Comparison of ENCODE assay signal across 8 cellular contexts in the genomic region with DNA sequence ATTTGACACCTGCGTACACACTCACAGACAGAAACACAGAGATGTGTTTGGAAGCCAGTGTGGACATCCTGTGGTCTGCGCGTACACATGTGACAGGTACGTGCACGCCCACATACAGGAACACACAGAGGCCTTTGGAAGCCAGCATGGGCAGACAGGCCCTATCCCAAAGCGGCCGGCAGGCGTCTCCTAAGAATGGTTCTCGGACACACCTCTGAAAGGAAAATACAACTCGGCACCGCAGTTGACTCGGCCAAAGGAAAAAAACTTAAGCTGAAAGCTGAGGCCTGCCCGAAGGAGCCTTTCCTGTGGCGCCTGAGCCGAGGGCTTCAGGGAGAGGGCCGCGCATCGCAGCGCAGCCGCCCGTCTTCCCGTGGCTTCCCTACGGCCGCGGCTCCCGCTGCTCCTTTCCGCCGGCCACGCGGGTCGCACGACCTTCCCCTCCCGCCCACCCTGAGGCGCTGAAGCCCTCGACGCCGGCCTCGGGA. TPM values are rescaled to one million over a fixed set of nuclear protein-coding genes. Genes with fewer than 3 reads are reported as not detected.
DNase-seq lines count a peak whose midpoint lies in the region; ATAC-seq, FAIRE-seq and TF ChIP-seq lines count a peak whose summit lies in the region.

No MANE protein-coding gene starts in this region.

- 12% methylated on average over 22 of the region's 38 CpGs; no CpG with 5 or more reads in 1 of the 2 experiments for WGBS in H1 (ENCODE audit: extremely low coverage in 1 of 2, insufficient coverage in 1 of 2, insufficient read length in 1 of 2, insufficient replicate concordance in 2 of 2, low coverage in 1 of 2, low lambda C conversion rate in 2 of 2, missing lambda C conversion rate in 1 of 2), 2 experiments

- H2BK15ac ChIP-seq in H1 (ENCODE audit: low read length): no peak overlapping the region

- H4K20me1 ChIP-seq in H1 (replicated peaks in 1 of 2; ENCODE audit: control insufficient read depth in 1 of 2, insufficient read depth in 2 of 2, low read length in 2 of 2): peaks cover 6 to 8% of the 10 kb centered on the region in 2 experiments

- no peak for FAIRE-seq in H1 (lab: Jason Lieb, UNC)

- H2BK5ac ChIP-seq in H1 (ENCODE audit: low read depth, low read length): no peak overlapping the region

- no peak for TF ChIP-seq EP300 in H1 (IDR thresholded peaks at IDR 0.05; ENCODE audit: borderline replicate concordance in 1 of 2, low read depth in 2 of 2, low read length in 2 of 2)

- H3K23me2 ChIP-seq in H1 (ENCODE audit: low read depth, low read length): peaks cover 6% of the 10 kb centered on the region; the same call in 1 of the 2 replicates

- no peak overlapping the region for H4K8ac ChIP-seq in H1 (ENCODE audit: extremely low read depth, insufficient read depth, low read length)

- H3K4me3 ChIP-seq in H1 (ENCODE audit: extremely low read depth in 1 of 4, insufficient read depth in 2 of 4, low read depth in 3 of 4, low read length in 4 of 4): peak overlapping the region; percentile 61 to 90 (median 76)

- POLR2A ChIA-PET in H1 (lab: Charles Lee; ENCODE audit: partially characterized antibody): interaction anchor here (0.9 to 2.9 kb wide), 3 partner anchors 9 to 47 kb away, joined by 4 to 6 read pairs (median 4); no protein-coding TSS in a partner anchor

- H3K27ac ChIP-seq in H1 (ENCODE audit: low read depth, low read length): no peak overlapping the region

- H3K9me3 ChIP-seq in H1 (ENCODE audit: insufficient read depth in 2 of 2, low read depth in 1 of 2, low read length in 1 of 2): no peaks in the 10 kb centered on the region

- no peak overlapping the region for H2BK12ac ChIP-seq in H1 (ENCODE audit: low read depth, low read length)

- CTCF ChIA-PET in H1 (lab: Charles Lee; ENCODE audit: partially characterized antibody): interaction anchor here (0.6 to 1.6 kb wide), 4 partner anchors 8 to 233 kb away, joined by 3 to 8 read pairs (median 4); no protein-coding TSS in a partner anchor

- no peak overlapping the region for H3K14ac ChIP-seq in H1 (ENCODE audit: insufficient read length)

- H3K4me3 Mint-ChIP-seq in stimulated activated effector memory CD8-positive, alpha-beta T cell treated with anti-CD3 and anti-CD28 coated beads, Interleukin-12 subunit alpha, Interleukin-12 subunit beta, amount 100 ng/mL, for 72 hours: peak overlapping the region; percentile 66

- no peak overlapping the region for H2AK5ac ChIP-seq in H1 (ENCODE audit: low read depth, low read length)

- no peak overlapping the region for H2AFZ ChIP-seq in H1 (ENCODE audit: low read length)

- peak overlapping the region; percentile 83 to 91 for H3K4me2 ChIP-seq in H1 (ENCODE audit: insufficient read depth in 1 of 2, low read depth in 2 of 2, low read length in 2 of 2)

- DNase-seq in NCI-H2107 treated with DMSO at 0.1 percent for 48 hours (lab: John Stamatoyannopoulos, UW; ENCODE audit: unreplicated experiment): peak; percentile 38
- DNase-seq in NCI-H2107 (lab: John Stamatoyannopoulos, UW): no peak
- DNase-seq in NCI-H510A treated with DMSO at 0.1 percent for 48 hours (lab: John Stamatoyannopoulos, UW): peak; percentile 18
- peak; percentile 13 to 36 for DNase-seq in activated CD4-positive, alpha-beta T cell treated with anti-CD3 and anti-CD28 coated beads, Interleukin-2, amount 50 U/mL, for 24 hours (ENCODE audit: low read depth in 1 of 2, low spot score in 1 of 2)
- peak in 1 of 2 experiments; percentile 70 for DNase-seq in H1 (ENCODE audit: low read depth in 1 of 2, low spot score in 2 of 2)
- DNase-seq in middle frontal gyrus (ENCODE audit: extremely low spot score, low spot score): peak; percentile 36
- peak; percentile 18 to 68 for DNase-seq in stimulated activated effector memory CD8-positive, alpha-beta T cell treated with anti-CD3 and anti-CD28 coated beads, Interleukin-12 subunit alpha, Interleukin-12 subunit beta, amount 100 ng/mL, for 72 hours (ENCODE audit: low spot score in 2 of 2)

- TF ChIP-seq POLR2A in H1 (IDR thresholded peaks at IDR 0.05; ENCODE audit: control extremely low read depth in 1 of 2, low read depth in 2 of 2, low read length in 2 of 2): no peak

- no peak overlapping the region for H4K5ac ChIP-seq in H1 (ENCODE audit: insufficient read length, low read depth, low read length)

- peak; percentile 30 for ATAC-seq in HG02973 (IDR thresholded peaks at IDR 0.05; ENCODE audit: unreplicated experiment)
- peak; percentile 19 for ATAC-seq in stimulated activated effector memory CD8-positive, alpha-beta T cell treated with anti-CD3 and anti-CD28 coated beads, Interleukin-12 subunit alpha, Interleukin-12 subunit beta, amount 100 ng/mL, for 72 hours

- no peak overlapping the region for H4K91ac ChIP-seq in H1 (replicated peaks; ENCODE audit: insufficient read length, low read length)

- H3K79me1 ChIP-seq in H1 (ENCODE audit: low read depth, low read length): peaks cover 13% of the 10 kb centered on the region

- H3K36me3 ChIP-seq in H1 (ENCODE audit: control insufficient read depth in 2 of 4, insufficient read depth in 4 of 4, low read length in 3 of 4): peaks cover 0 to 27% (median 7%) of the 10 kb centered on the region in 4 experiments; a peak in 4 of 8 replicates

- H2BK120ac ChIP-seq in H1 (replicated peaks; ENCODE audit: low read depth, low read length): no peak overlapping the region

- H2BK20ac ChIP-seq in H1 (ENCODE audit: low read length): no peak overlapping the region

- no peak overlapping the region for H3K27ac Mint-ChIP-seq in stimulated activated effector memory CD8-positive, alpha-beta T cell treated with anti-CD3 and anti-CD28 coated beads, Interleukin-12 subunit alpha, Interleukin-12 subunit beta, amount 100 ng/mL, for 72 hours

- H3K36me3 Mint-ChIP-seq in stimulated activated effector memory CD8-positive, alpha-beta T cell treated with anti-CD3 and anti-CD28 coated beads, Interleukin-12 subunit alpha, Interleukin-12 subunit beta, amount 100 ng/mL, for 72 hours: peaks cover 8% of the 10 kb centered on the region

- H3K18ac ChIP-seq in H1 (ENCODE audit: extremely low read depth, low read length): no peak overlapping the region

- no peaks in the 10 kb centered on the region for H3K9me3 Mint-ChIP-seq in stimulated activated effector memory CD8-positive, alpha-beta T cell treated with anti-CD3 and anti-CD28 coated beads, Interleukin-12 subunit alpha, Interleukin-12 subunit beta, amount 100 ng/mL, for 72 hours

- TF ChIP-seq RAD21 in H1 (IDR thresholded peaks at IDR 0.05 in 1 of 2, conservative IDR thresholded peaks at IDR 0.05 in 1 of 2; ENCODE audit: low read depth in 2 of 2, low read length in 2 of 2): peak; percentile 21 to 42; a peak in 3 of 4 replicates

- peaks cover 4 to 67% of the 10 kb centered on the region in 2 experiments for H3K79me2 ChIP-seq in H1 (ENCODE audit: control insufficient read depth in 1 of 2, insufficient read depth in 2 of 2, low read length in 2 of 2)

- peaks cover 39% of the 10 kb centered on the region for H3K4me1 Mint-ChIP-seq in stimulated activated effector memory CD8-positive, alpha-beta T cell treated with anti-CD3 and anti-CD28 coated beads, Interleukin-12 subunit alpha, Interleukin-12 subunit beta, amount 100 ng/mL, for 72 hours

- peak overlapping the region in 1 of 4 experiments; percentile 54; a peak in 3 of 7 replicates for H3K9ac ChIP-seq in H1 (replicated peaks in 1 of 4; ENCODE audit: extremely low read depth in 1 of 4, low read depth in 3 of 4, low read length in 3 of 4)

- H3K4ac ChIP-seq in H1 (replicated peaks; ENCODE audit: insufficient read length, low read depth, low read length): no peak overlapping the region

- no peaks in the 10 kb centered on the region for H3K27me3 ChIP-seq in H1 (replicated peaks in 1 of 4; ENCODE audit: control insufficient read depth in 3 of 4, extremely low read depth in 1 of 4, insufficient read depth in 3 of 4, low read length in 3 of 4)

- peaks cover 0 to 8% (median 4%) of the 10 kb centered on the region in 4 experiments; a peak in 5 of 7 replicates for H3K4me1 ChIP-seq in H1 (replicated peaks in 1 of 4; ENCODE audit: control insufficient read depth in 3 of 4, insufficient read depth in 4 of 4, low read length in 3 of 4)

- H3K23ac ChIP-seq in H1 (ENCODE audit: insufficient read length): no peak overlapping the region

- no peak overlapping the region for H3K56ac ChIP-seq in H1 (replicated peaks; ENCODE audit: insufficient read length, low read depth, low read length)

- peak; percentile 19 to 57 (median 54) for TF ChIP-seq CTCF in H1 (IDR thresholded peaks at IDR 0.05; ENCODE audit: control extremely low read depth in 1 of 3, insufficient read depth in 1 of 3, low read depth in 1 of 3, low read length in 3 of 3)

TF ChIP-seq in H1, 55 proteins besides CTCF, POLR2A, EP300 and RAD21 (continues in another document):
- TF ChIP-seq HDAC6 (IDR thresholded peaks at IDR 0.05; ENCODE audit: low read depth, low read length) (no peak), POU5F1 (IDR thresholded peaks at IDR 0.05; ENCODE audit: low read depth, low read length) (no peak), NRF1 (IDR thresholded peaks at IDR 0.05; ENCODE audit: low read depth, low read length) (no peak), BACH1 (IDR thresholded peaks at IDR 0.05; ENCODE audit: low read length) (no peak)
- TF ChIP-seq, protein P1, sequence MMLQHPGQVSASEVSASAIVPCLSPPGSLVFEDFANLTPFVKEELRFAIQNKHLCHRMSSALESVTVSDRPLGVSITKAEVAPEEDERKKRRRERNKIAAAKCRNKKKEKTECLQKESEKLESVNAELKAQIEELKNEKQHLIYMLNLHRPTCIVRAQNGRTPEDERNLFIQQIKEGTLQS (IDR thresholded peaks at IDR 0.05; ENCODE audit: insufficient read depth, low read depth, low read length): no peak

RNA-seq across cellular contexts. Expression of gene CEP43, which starts 1.4 kb away (rescaled TPM):
- 31.2 and 33.8 TPM in 2 replicates for total RNA-seq in H1 (2021; fragmentation: NEBNext Ultra II Directional; extraction: Animal tissue kit (Norgen Biotek cat#: 25700))
- 9.9 and 12.0 TPM in 2 replicates for polyA plus RNA-seq in H1 (2011; rRNA removed)
- 20.6 TPM for polyA plus RNA-seq in H1 (2011; cell fraction: cytosol; rRNA removed)
- 14.2 TPM for polyA plus RNA-seq in H1 (2011; cell fraction: nucleus; rRNA removed)
- 13.6 to 28.7 TPM (median 18.0 TPM) in 4 replicates for polyA plus RNA-seq in H1 (2012, experiment 1 of 2)
- polyA plus RNA-seq in H1 (2012, experiment 2 of 2): 3.0 TPM
- polyA plus RNA-seq in H1 (2013, experiment 1 of 2): 15.2 TPM
- polyA plus RNA-seq in H1 (2013, experiment 2 of 2): 14.7 TPM
- 11.1 and 11.4 TPM in 2 replicates for polyA minus RNA-seq in H1 (2011; rRNA and poly(A)+ RNA removed)
- polyA minus RNA-seq in H1 (2011; cell fraction: cytosol; rRNA and poly(A)+ RNA removed): 12.2 TPM
- 23.6 TPM for polyA minus RNA-seq in H1 (2011; cell fraction: nucleus; rRNA and poly(A)+ RNA removed)

RNA-seq across cellular contexts. Expression of gene RNASET2, which starts 41.5 kb away (rescaled TPM):
- total RNA-seq in H1 (2021; fragmentation: NEBNext Ultra II Directional; extraction: Animal tissue kit (Norgen Biotek cat#: 25700)): 20.8 and 22.9 TPM in 2 replicates
- polyA plus RNA-seq in H1 (2011; rRNA removed): 15.7 and 20.0 TPM in 2 replicates
- 25.0 TPM for polyA plus RNA-seq in H1 (2011; cell fraction: cytosol; rRNA removed)
- polyA plus RNA-seq in H1 (2011; cell fraction: nucleus; rRNA removed): 20.2 TPM
- 16.6 to 23.1 TPM (median 19.5 TPM) in 4 replicates for polyA plus RNA-seq in H1 (2012, experiment 1 of 2)
- polyA plus RNA-seq in H1 (2012, experiment 2 of 2): 22.5 TPM
- 23.2 TPM for polyA plus RNA-seq in H1 (2013, experiment 1 of 2)
- 22.2 TPM for polyA plus RNA-seq in H1 (2013, experiment 2 of 2)
- 8.1 and 12.3 TPM in 2 replicates for polyA minus RNA-seq in H1 (2011; rRNA and poly(A)+ RNA removed)
- 9.6 TPM for polyA minus RNA-seq in H1 (2011; cell fraction: cytosol; rRNA and poly(A)+ RNA removed)
- 11.1 TPM for polyA minus RNA-seq in H1 (2011; cell fraction: nucleus; rRNA and poly(A)+ RNA removed)
